ENCODE assay signal across 10 cellular contexts in the genomic region with DNA sequence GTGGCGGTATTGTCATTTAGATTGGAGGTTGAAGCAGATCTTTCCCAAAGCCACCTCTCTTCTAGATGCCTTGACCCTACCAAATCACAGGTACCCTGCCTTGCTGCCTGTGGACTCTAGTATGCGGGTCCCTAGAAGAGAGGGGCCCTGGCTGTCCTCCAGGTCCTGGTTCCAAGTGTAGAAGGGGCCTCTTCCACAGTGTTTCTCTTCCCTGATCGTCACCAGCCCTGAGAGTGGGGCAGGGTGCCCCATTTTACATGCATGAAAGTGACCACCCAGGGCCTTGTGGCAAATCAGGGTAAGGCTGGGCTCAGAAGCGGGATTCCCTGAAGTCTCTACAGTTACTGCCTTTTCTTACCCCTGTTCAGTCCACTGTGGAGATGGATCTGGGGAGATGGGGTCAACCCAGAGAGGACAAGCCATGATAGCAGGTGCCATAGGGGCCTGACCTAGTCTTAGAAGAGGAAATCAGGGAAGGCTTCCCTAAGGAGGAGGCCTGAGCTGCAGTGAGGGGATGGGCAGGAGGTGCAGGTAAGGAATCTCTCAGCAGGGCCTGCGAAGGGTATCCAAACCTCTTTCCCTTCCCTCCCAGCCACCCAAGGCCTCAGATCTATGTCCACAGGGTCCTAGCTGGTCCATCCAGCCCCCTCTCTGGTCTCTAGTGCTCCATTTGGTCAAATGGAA. TPM values are rescaled to one million over a fixed set of nuclear protein-coding genes. Genes with fewer than 3 reads are reported as not detected.
A peak's percentile ranks its signal among the peaks of the same experiment; 100 is the strongest.
DNase-seq lines count a peak whose midpoint lies in the region; ATAC-seq, FAIRE-seq and TF ChIP-seq lines count a peak whose summit lies in the region.
"Had no signal": no experiment of that assay in that cellular context is flagged by ENCODE, and none has a peak within 500 bp of the region (broad histone marks: within the 10 kb centered on the region; RNA-seq: fewer than 3 reads in every experiment).

No MANE protein-coding gene starts in this region.

- no peak overlapping the region for H2AFZ ChIP-seq in SK-N-SH (ENCODE audit: low read depth)

- H3K4me3 ChIP-seq in thyroid gland (replicated peaks in 1 of 3) (no peak overlapping the region), SK-N-SH (ENCODE audit: low read depth in 2 of 2, low read length in 1 of 2) (no peak overlapping the region), small intestine (ENCODE audit: low read depth in 1 of 2, low read length in 2 of 2) (no peak overlapping the region)

- no peaks in the 10 kb centered on the region for H4K20me1 ChIP-seq in SK-N-SH (ENCODE audit: insufficient read depth)

- H3K4me1 ChIP-seq in thyroid gland (peaks cover 21 to 32% of the 10 kb centered on the region in 2 donors), SK-N-SH (ENCODE audit: control insufficient read depth in 1 of 2, insufficient read depth in 2 of 2, low read depth in 1 of 2, low read length in 1 of 2) (peaks cover 0 to 8% of the 10 kb centered on the region in 2 experiments; a peak in 1 of 4 replicates), small intestine (ENCODE audit: control insufficient read depth in 2 of 2, insufficient read depth in 1 of 2, low read depth in 1 of 2, low read length in 1 of 2) (peaks cover 0 to 5% of the 10 kb centered on the region in 2 donors)

- CTCF ChIA-PET in SK-N-SH (lab: Yijun Ruan, JAX) = interaction anchor here (0.7 to 5.1 kb wide), 7 partner anchors 9 to 132 kb away, joined by 3 to 21 read pairs (median 5); no protein-coding TSS in a partner anchor

- peaks cover 23% of the 10 kb centered on the region for H3K27me3 Mint-ChIP-seq in activated T-cell treated with anti-CD3 and anti-CD28 coated beads, Interleukin-2, amount 50 U/mL, for 4 hours (ENCODE audit: low read depth)
- peaks cover 24% of the 10 kb centered on the region for H3K27me3 Mint-ChIP-seq in activated naive CD8-positive, alpha-beta T cell treated with anti-CD3 and anti-CD28 coated beads, Interleukin-2, amount 10 ng/mL, durations not matched to agents 7 days and 5 days
- H3K27me3 Mint-ChIP-seq in memory B cell = peaks cover 31% of the 10 kb centered on the region

- no peak for FAIRE-seq in small intestine (lab: Jason Lieb, UNC)

- TF ChIP-seq CTCF in thyroid gland (IDR thresholded peaks at IDR 0.05) = no peak
- TF ChIP-seq CTCF in SK-N-SH (IDR thresholded peaks at IDR 0.05) = no peak

- no peaks in the 10 kb centered on the region for H3K9me3 Mint-ChIP-seq in activated T-cell treated with anti-CD3 and anti-CD28 coated beads, Interleukin-2, amount 50 U/mL, for 4 hours
- H3K9me3 Mint-ChIP-seq in activated naive CD8-positive, alpha-beta T cell treated with anti-CD3 and anti-CD28 coated beads, Interleukin-2, amount 10 ng/mL, durations not matched to agents 7 days and 5 days = no peaks in the 10 kb centered on the region
- no peaks in the 10 kb centered on the region for H3K9me3 Mint-ChIP-seq in memory B cell

- no peaks in the 10 kb centered on the region for H3K36me3 ChIP-seq in thyroid gland
- no peaks in the 10 kb centered on the region for H3K36me3 ChIP-seq in SK-N-SH (replicated peaks in 1 of 2; ENCODE audit: control insufficient read depth in 1 of 2, insufficient read depth in 2 of 2, low read length in 1 of 2)
- no peaks in the 10 kb centered on the region for H3K36me3 ChIP-seq in small intestine (ENCODE audit: control insufficient read depth in 2 of 2, insufficient read depth in 2 of 2, low read length in 2 of 2)

- TF ChIP-seq POLR2A in thyroid gland (IDR thresholded peaks at IDR 0.05) = no peak

- H3K79me2 ChIP-seq in SK-N-SH (ENCODE audit: insufficient read depth) = no peaks in the 10 kb centered on the region

- H3F3A ChIP-seq in SK-N-SH (replicated peaks; ENCODE audit: insufficient read depth) = no peaks in the 10 kb centered on the region

- WGBS in thyroid gland, 2 donors = 90 to 92% methylated on average over 5 of the region's 5 CpGs
- WGBS in SK-N-SH (ENCODE audit: low lambda C conversion rate) = 92% methylated on average over 5 of the region's 5 CpGs
- WGBS in small intestine, 3 donors = 89 to 95% (median 94%) methylated on average over 5 of the region's 5 CpGs

- H3K9ac ChIP-seq in SK-N-SH = no peak overlapping the region

- no peak for DNase-seq in activated T-cell treated with anti-CD3 and anti-CD28 coated beads, Interleukin-2, amount 50 U/mL, for 4 hours
- DNase-seq in activated T-cell treated with anti-CD3 and anti-CD28 coated beads for 4 hours (no peak), memory B cell (ENCODE audit: low spot score in 2 of 2) (no peak), thyroid gland (no peak), SK-N-SH (no peak), small intestine (no peak)
- peak; percentile 28 for DNase-seq in activated naive CD8-positive, alpha-beta T cell treated with anti-CD3 and anti-CD28 coated beads, Interleukin-2, amount 10 ng/mL, durations not matched to agents 7 days and 5 days
- DNase-seq: NCI-H2081 treated with DMSO at 0.1 percent for 48 hours had no signal

- H3K9me3 ChIP-seq in thyroid gland = no peaks in the 10 kb centered on the region
- no peaks in the 10 kb centered on the region for H3K9me3 ChIP-seq in SK-N-SH
- H3K9me3 ChIP-seq in small intestine (ENCODE audit: control insufficient read depth, low read depth) = no peaks in the 10 kb centered on the region

- no peaks in the 10 kb centered on the region for H3K9me2 ChIP-seq in SK-N-SH

- H3K27ac Mint-ChIP-seq in activated naive CD8-positive, alpha-beta T cell treated with anti-CD3 and anti-CD28 coated beads, Interleukin-2, amount 10 ng/mL, durations not matched to agents 7 days and 5 days = no peak overlapping the region
- H3K27ac Mint-ChIP-seq in memory B cell = peak overlapping the region; percentile 86

- POLR2A ChIA-PET in activated naive CD8-positive, alpha-beta T cell treated with anti-CD3 and anti-CD28 coated beads, Interleukin-2, amount 10 ng/mL, durations not matched to agents 7 days and 5 days (lab: Charles Lee) = interaction anchor here (0.7 to 1.6 kb wide), 4 partner anchors 8 to 464 kb away, joined by 3 to 6 read pairs (median 4); no protein-coding TSS in a partner anchor
- POLR2A ChIA-PET in SK-N-SH (lab: Yijun Ruan, JAX) = no interaction called here

- H3K4me2 ChIP-seq in SK-N-SH = no peak overlapping the region

- no peak for TF ChIP-seq RAD21 in SK-N-SH (IDR thresholded peaks at IDR 0.05; ENCODE audit: low read length)

- no peak for TF ChIP-seq EP300 in SK-N-SH (IDR thresholded peaks at IDR 0.05; ENCODE audit: borderline replicate concordance in 1 of 2, low read depth in 1 of 2, low read length in 1 of 2)

- peaks cover 30% of the 10 kb centered on the region for H3K4me1 Mint-ChIP-seq in activated T-cell treated with anti-CD3 and anti-CD28 coated beads, Interleukin-2, amount 50 U/mL, for 4 hours (ENCODE audit: low read depth)
- H3K4me1 Mint-ChIP-seq in activated naive CD8-positive, alpha-beta T cell treated with anti-CD3 and anti-CD28 coated beads, Interleukin-2, amount 10 ng/mL, durations not matched to agents 7 days and 5 days = peaks cover 28% of the 10 kb centered on the region
- peaks cover 54% of the 10 kb centered on the region for H3K4me1 Mint-ChIP-seq in memory B cell

- H3K27me3 ChIP-seq in thyroid gland (peaks cover 3% of the 10 kb centered on the region), SK-N-SH (ENCODE audit: insufficient read depth) (no peaks in the 10 kb centered on the region), small intestine (ENCODE audit: control insufficient read depth in 2 of 2, insufficient read depth in 2 of 2, low read length in 2 of 2) (no peaks in the 10 kb centered on the region)

- ATAC-seq in activated T-cell treated with anti-CD3 and anti-CD28 coated beads, Interleukin-2, amount 50 U/mL, for 4 hours = no peak
- no peak for ATAC-seq in activated naive CD8-positive, alpha-beta T cell treated with anti-CD3 and anti-CD28 coated beads, Interleukin-2, amount 10 ng/mL, durations not matched to agents 7 days and 5 days (ENCODE audit: low read depth)
- ATAC-seq in memory B cell (ENCODE audit: low read depth) (no peak), HG03354 (IDR thresholded peaks at IDR 0.05; ENCODE audit: poor library complexity, severe bottlenecking, unreplicated experiment) (no peak)

- peak overlapping the region; percentile 59 for H3K4me3 Mint-ChIP-seq in activated T-cell treated with anti-CD3 and anti-CD28 coated beads, Interleukin-2, amount 50 U/mL, for 4 hours
- peak overlapping the region; percentile 47 for H3K4me3 Mint-ChIP-seq in activated naive CD8-positive, alpha-beta T cell treated with anti-CD3 and anti-CD28 coated beads, Interleukin-2, amount 10 ng/mL, durations not matched to agents 7 days and 5 days
- peak overlapping the region; percentile 71 for H3K4me3 Mint-ChIP-seq in memory B cell

- H3K27ac ChIP-seq in thyroid gland (peak overlapping the region in 2 of 3 donors; percentile 9 to 73), SK-N-SH (ENCODE audit: low read depth in 2 of 2, low read length in 1 of 2) (no peak overlapping the region), small intestine (ENCODE audit: low read depth in 1 of 2, low read length in 1 of 2) (peak overlapping the region in 1 of 2 donors; percentile 2)

- H3K36me3 Mint-ChIP-seq in activated T-cell treated with anti-CD3 and anti-CD28 coated beads, Interleukin-2, amount 50 U/mL, for 4 hours (ENCODE audit: insufficient read depth) = no peaks in the 10 kb centered on the region
- no peaks in the 10 kb centered on the region for H3K36me3 Mint-ChIP-seq in activated naive CD8-positive, alpha-beta T cell treated with anti-CD3 and anti-CD28 coated beads, Interleukin-2, amount 10 ng/mL, durations not matched to agents 7 days and 5 days
- H3K36me3 Mint-ChIP-seq in memory B cell = no peaks in the 10 kb centered on the region

- intact Hi-C loops in thyroid gland (cut with DNase I) = no loop called here

TF ChIP-seq in SK-N-SH, 30 proteins besides CTCF, POLR2A, EP300 and RAD21:
- no peak for TF ChIP-seq GABPA (IDR thresholded peaks at IDR 0.05; ENCODE audit: low read depth)
- TF ChIP-seq TEAD4 (IDR thresholded peaks at IDR 0.05; ENCODE audit: borderline replicate concordance, insufficient read depth) = no peak

RNA-seq across cellular contexts. Expression of gene LRRC32, which starts 1.2 kb away (rescaled TPM):
- total RNA-seq in activated T-cell treated with anti-CD3 and anti-CD28 coated beads, Interleukin-2, amount 50 U/mL, for 4 hours = 1 to 10 TPM; 4.6 to 5.8 (median 4.6) TPM
- total RNA-seq in activated naive CD8-positive, alpha-beta T cell treated with anti-CD3 and anti-CD28 coated beads, Interleukin-2, amount 10 ng/mL, durations not matched to agents 7 days and 5 days = under 1 TPM; 0.34 to 0.75 TPM
- total RNA-seq in thyroid gland = 10 to 100 TPM; 15.6 to 42.5 (median 17.9) TPM
- polyA plus RNA-seq in SK-N-SH (2012; rRNA removed) (0.19 and 0.43 TPM in 2 replicates), small intestine (10 to 100 TPM in 1 of 3 donors, 1 to 10 TPM in 2; 2.2 to 44.7 (median 4.1) TPM)
- 0.28 and 0.30 TPM in 2 replicates for polyA plus RNA-seq in SK-N-SH (2012; cell fraction: cytosol; rRNA removed)
- 0.42 and 0.57 TPM in 2 replicates for polyA plus RNA-seq in SK-N-SH (2012; cell fraction: nucleus; rRNA removed)
- polyA plus RNA-seq: neural cell had no signal

Comparison
In these comparisons a context has a peak if more than half of its experiments do, and no peak if none do; other contexts are left out.
1. H3K27ac ChIP-seq: peak in thyroid gland (2 of 3); none in SK-N-SH (0 of 2).
2. Peak in every context shown above with its lines, with median percentiles within 50 percentile points of each other: H3K4me3 Mint-ChIP-seq.